20 cellular contexts compared by ENCODE assay signal in genomic region chr17:54372071-54372720, GRCh38.
"Had no signal": no experiment of that assay in that cellular context is flagged by ENCODE, and none has a peak within 500 bp of the region (broad histone marks: within the 10 kb centered on the region; RNA-seq: fewer than 3 reads in every experiment).

No MANE protein-coding gene starts in this region.

- H3K9me3 ChIP-seq: ovary, thoracic aorta had no signal

- H3K36me3 ChIP-seq: gastroesophageal sphincter, ovary, sigmoid colon, stomach, thoracic aorta had no signal

- H3K9me3 Mint-ChIP-seq: activated T-cell treated with anti-CD3 and anti-CD28 coated beads, Interleukin-2, amount 50 U/mL, for 4 hours; effector memory CD8-positive, alpha-beta T cell; memory B cell; natural killer cell treated with Interleukin-12 subunit alpha and Interleukin-12 subunit beta and Interleukin-15 and Interleukin-18, amount 100 ng/mL, for 72 hours had no signal

- H3K4me1 ChIP-seq: gastroesophageal sphincter, sigmoid colon, stomach had no signal

- DNase-seq: activated CD4-positive, alpha-beta memory T cell treated with anti-CD3 and anti-CD28 coated beads, Interleukin-2, amount 10 ng/mL, durations not matched to agents 7 days and 5 days; activated CD4-positive, alpha-beta T cell treated with anti-CD3 and anti-CD28 coated beads for 4 hours; activated effector memory CD4-positive, alpha-beta T cell treated with Interleukin-2 at 50 U/mL for 16 hours; activated naive CD4-positive, alpha-beta T cell treated with anti-CD3 and anti-CD28 coated beads, Interleukin-2, amount 50 U/mL, for 16 hours; activated T-cell treated with anti-CD3 and anti-CD28 coated beads, Interleukin-2, amount 50 U/mL, for 4 hours; effector memory CD8-positive, alpha-beta T cell; kidney glomerular epithelial cell; left ventricle myocardium superior; ovary; sigmoid colon; stimulated activated CD4-positive, alpha-beta T cell treated with anti-CD3 and anti-CD28 coated beads, Interleukin-1b, Interleukin-23, amount 100 ng/mL, for 48 hours; stomach; T-helper 17 cell had no signal

- H3K4me3 Mint-ChIP-seq: activated CD4-positive, alpha-beta memory T cell treated with anti-CD3 and anti-CD28 coated beads, Interleukin-2, amount 10 ng/mL, durations not matched to agents 7 days and 5 days; activated T-cell treated with anti-CD3 and anti-CD28 coated beads, Interleukin-2, amount 50 U/mL, for 4 hours; dendritic cell treated with granulocyte-macrophage colony-stimulating factor and Interleukin-4, amounts not matched to agents 40 ng/mL and 50 ng/mL, for 4 days; effector memory CD8-positive, alpha-beta T cell; memory B cell; natural killer cell treated with Interleukin-12 subunit alpha and Interleukin-12 subunit beta and Interleukin-15 and Interleukin-18, amount 100 ng/mL, for 72 hours; T-helper 17 cell had no signal

- H3K27me3 Mint-ChIP-seq: activated CD4-positive, alpha-beta memory T cell treated with anti-CD3 and anti-CD28 coated beads, Interleukin-2, amount 10 ng/mL, durations not matched to agents 7 days and 5 days; dendritic cell treated with granulocyte-macrophage colony-stimulating factor and Interleukin-4, amounts not matched to agents 40 ng/mL and 50 ng/mL, for 4 days; effector memory CD8-positive, alpha-beta T cell; memory B cell; natural killer cell treated with Interleukin-12 subunit alpha and Interleukin-12 subunit beta and Interleukin-15 and Interleukin-18, amount 100 ng/mL, for 72 hours; T-helper 17 cell had no signal

- FAIRE-seq: astrocyte, bronchial epithelial cell had no signal

- H3K27ac Mint-ChIP-seq: activated CD4-positive, alpha-beta memory T cell treated with anti-CD3 and anti-CD28 coated beads, Interleukin-2, amount 10 ng/mL, durations not matched to agents 7 days and 5 days; dendritic cell treated with granulocyte-macrophage colony-stimulating factor and Interleukin-4, amounts not matched to agents 40 ng/mL and 50 ng/mL, for 4 days; effector memory CD8-positive, alpha-beta T cell; memory B cell; natural killer cell treated with Interleukin-12 subunit alpha and Interleukin-12 subunit beta and Interleukin-15 and Interleukin-18, amount 100 ng/mL, for 72 hours; T-helper 17 cell had no signal

- H3K36me3 Mint-ChIP-seq: memory B cell; natural killer cell treated with Interleukin-12 subunit alpha and Interleukin-12 subunit beta and Interleukin-15 and Interleukin-18, amount 100 ng/mL, for 72 hours had no signal

- H3K4me3 ChIP-seq: gastroesophageal sphincter, ovary, sigmoid colon, stomach, thoracic aorta had no signal

- ATAC-seq: activated T-cell treated with anti-CD3 and anti-CD28 coated beads, Interleukin-2, amount 50 U/mL, for 4 hours; effector memory CD8-positive, alpha-beta T cell; gastroesophageal sphincter; left ventricle myocardium superior; natural killer cell treated with Interleukin-12 subunit alpha and Interleukin-12 subunit beta and Interleukin-15 and Interleukin-18, amount 100 ng/mL, for 72 hours; T-helper 17 cell had no signal

- H3K27me3 ChIP-seq: gastroesophageal sphincter, sigmoid colon, stomach had no signal

- H3K4me1 Mint-ChIP-seq: activated CD4-positive, alpha-beta memory T cell treated with anti-CD3 and anti-CD28 coated beads, Interleukin-2, amount 10 ng/mL, durations not matched to agents 7 days and 5 days; memory B cell; T-helper 17 cell had no signal

- H3K27ac ChIP-seq: gastroesophageal sphincter, ovary, sigmoid colon, stomach, thoracic aorta had no signal
